In genomic region chr10:22321156-22321711, GRCh38 we compare ENCODE assay signal across 8 cellular contexts. TPM values are rescaled to one million over a fixed set of nuclear protein-coding genes. Genes with fewer than 3 reads are reported as not detected.
DNase-seq lines count a peak whose midpoint lies in the region; ATAC-seq, FAIRE-seq and TF ChIP-seq lines count a peak whose summit lies in the region.

No MANE protein-coding gene starts in this region.

- H3K4me1 Mint-ChIP-seq in naive thymus-derived CD4-positive, alpha-beta T cell: peaks cover 21 to 74% (median 67%) of the 10 kb centered on the region in 7 donors

- no peak for TF ChIP-seq EP300 in transverse colon (IDR thresholded peaks at IDR 0.05; ENCODE audit: low read depth)

- TF ChIP-seq CTCF in PC-3 (conservative IDR thresholded peaks at IDR 0.05; ENCODE audit: low read depth, low read length): no peak
- no peak for TF ChIP-seq CTCF in fibroblast of mammary gland (conservative IDR thresholded peaks at IDR 0.05; ENCODE audit: control insufficient read depth, insufficient read depth, low read depth, low read length)
- no peak for TF ChIP-seq CTCF in transverse colon (IDR thresholded peaks at IDR 0.05)

- CTCF ChIA-PET in PC-3 (lab: Charles Lee): no interaction called here
- CTCF ChIA-PET in naive thymus-derived CD4-positive, alpha-beta T cell (lab: Charles Lee): interaction anchor here (0.6 kb wide), 1 partner anchor 327 kb away, joined by 3 read pairs; no protein-coding TSS in a partner anchor

- H3K36me3 ChIP-seq in PC-3 (ENCODE audit: low read depth, low read length): peaks cover under 1% of the 10 kb centered on the region; the same call in 1 of the 2 replicates
- H3K36me3 ChIP-seq in naive thymus-derived CD4-positive, alpha-beta T cell (ENCODE audit: control insufficient read depth in 2 of 3, insufficient read depth in 3 of 3, low read length in 3 of 3): no peaks in the 10 kb centered on the region
- no peaks in the 10 kb centered on the region for H3K36me3 ChIP-seq in transverse colon

- peaks cover 13% of the 10 kb centered on the region for H4K20me1 ChIP-seq in PC-3 (ENCODE audit: low read length)

- peaks cover 0 to 14% (median 0%) of the 10 kb centered on the region in 11 donors for H3K9me3 Mint-ChIP-seq in naive thymus-derived CD4-positive, alpha-beta T cell

- H3F3A ChIP-seq in PC-3 (ENCODE audit: low read length, unreplicated experiment): no peaks in the 10 kb centered on the region

- ATAC-seq in PC-3 (peak; percentile 4), GM18858 (IDR thresholded peaks at IDR 0.05; ENCODE audit: unreplicated experiment) (no peak)
- ATAC-seq in naive thymus-derived CD4-positive, alpha-beta T cell: peak; percentile 44

- peak overlapping the region; percentile 92 for H3K27ac ChIP-seq in PC-3 (ENCODE audit: low read length)
- H3K27ac ChIP-seq in naive thymus-derived CD4-positive, alpha-beta T cell (ENCODE audit: low read depth, low read length): peak overlapping the region; percentile 77
- peak overlapping the region; percentile 90 to 95 (median 94) for H3K27ac ChIP-seq in transverse colon

- H3K79me2 ChIP-seq in PC-3 (ENCODE audit: low read length): peaks cover 88% of the 10 kb centered on the region

- H3K9me3 ChIP-seq in PC-3 (ENCODE audit: low read length): no peaks in the 10 kb centered on the region
- no peaks in the 10 kb centered on the region for H3K9me3 ChIP-seq in naive thymus-derived CD4-positive, alpha-beta T cell (ENCODE audit: control insufficient read depth in 2 of 3, low read length in 3 of 3)
- no peaks in the 10 kb centered on the region for H3K9me3 ChIP-seq in transverse colon

- peaks cover 6% of the 10 kb centered on the region for H3K4me1 ChIP-seq in PC-3 (ENCODE audit: insufficient read depth, low read length)
- peaks cover 22 to 42% of the 10 kb centered on the region in 2 donors for H3K4me1 ChIP-seq in naive thymus-derived CD4-positive, alpha-beta T cell (ENCODE audit: control insufficient read depth in 2 of 2, insufficient read depth in 2 of 2, low read length in 2 of 2)
- peaks cover 14 to 67% (median 27%) of the 10 kb centered on the region in 4 donors for H3K4me1 ChIP-seq in transverse colon

- H3K36me3 Mint-ChIP-seq in naive thymus-derived CD4-positive, alpha-beta T cell: peaks cover 0 to 30% (median 4%) of the 10 kb centered on the region in 5 donors

- peak; percentile 89 for DNase-seq in Caki2 (ENCODE audit: low read depth)
- peak; percentile 68 for DNase-seq in H54 (ENCODE audit: insufficient read length, low spot score)
- peak; percentile 70 for DNase-seq in PC-3
- peak; percentile 56 for DNase-seq in activated effector memory CD4-positive, alpha-beta T cell treated with Interleukin-2 at 50 U/mL for 16 hours
- DNase-seq in fibroblast of mammary gland (ENCODE audit: low read depth): peak; percentile 69
- DNase-seq in naive thymus-derived CD4-positive, alpha-beta T cell: peak; percentile 54 to 76 (median 72)
- peak; percentile 61 for DNase-seq in transverse colon

- H3K4me3 ChIP-seq in PC-3 (ENCODE audit: low read length) (peak overlapping the region; percentile 78), fibroblast of mammary gland (ENCODE audit: control insufficient read depth, low read depth, low read length) (peak overlapping the region; percentile 63), transverse colon (peak overlapping the region; percentile 84 to 96 (median 88))
- H3K4me3 ChIP-seq in naive thymus-derived CD4-positive, alpha-beta T cell (ENCODE audit: low read length): peak overlapping the region; percentile 57

- 0% methylated on average over 47 of the region's 68 CpGs; no CpG with 5 or more reads in 1 of the 2 donors for WGBS in transverse colon (ENCODE audit: low coverage in 1 of 2), 2 donors

- peaks cover 6 to 46% (median 37%) of the 10 kb centered on the region in 5 donors for H3K27me3 Mint-ChIP-seq in naive thymus-derived CD4-positive, alpha-beta T cell

- H3K9me2 ChIP-seq in PC-3 (replicated peaks; ENCODE audit: low read length): no peaks in the 10 kb centered on the region

- no TSS peak for BruUV-seq in PC-3 (replicated peaks; lab: Mats Ljungman, UMichigan)

- H3K27me3 ChIP-seq in PC-3 (ENCODE audit: low read length) (no peaks in the 10 kb centered on the region), transverse colon (peaks cover 31% of the 10 kb centered on the region)
- H3K27me3 ChIP-seq in naive thymus-derived CD4-positive, alpha-beta T cell (ENCODE audit: control insufficient read depth in 2 of 2, insufficient read depth in 2 of 2, low read length in 2 of 2): peaks cover 0 to 13% of the 10 kb centered on the region in 2 donors

- in situ Hi-C loops in Caki2 (cut with HindIII; ENCODE audit: low pct_unique_long_range_greater_than_20kb, low sequenced_read_pairs): no loop called here
- in situ Hi-C loops in transverse colon (cut with MboI; ENCODE audit: low pct_ligation_motif_present in 1 of 4, low pct_unique_long_range_greater_than_20kb in 1 of 4, low sequenced_read_pairs in 3 of 4): loop anchor here in 2 of 4 donors (10.0 to 25.0 kb wide), 3 partner anchors 309 to 809 kb away; partner anchors contain the start of gene DNAJC1 (in 2 of the 2)

- peak overlapping the region in 8 of 9 donors; percentile 66 to 91 (median 85) for H3K27ac Mint-ChIP-seq in naive thymus-derived CD4-positive, alpha-beta T cell

- no peak for FAIRE-seq in H54 (lab: Jason Lieb, UNC)

- peak overlapping the region; percentile 72 to 90 (median 85) for H3K4me3 Mint-ChIP-seq in naive thymus-derived CD4-positive, alpha-beta T cell

- intact Hi-C loops in PC-3 (cut with micrococcal nuclease): loop anchor here (5.0 kb wide), 1 partner anchor 301 kb away; no protein-coding TSS in a partner anchor
- intact Hi-C loops in naive thymus-derived CD4-positive, alpha-beta T cell (cut with micrococcal nuclease): loop anchor here (1.0 to 10.0 kb wide), 9 partner anchors 12 to 826 kb away; partner anchors contain the start of genes MSRB2 (in 1 of the 2), PIP4K2A (in 1 of the 2) and SKIDA1 (in 1 of the 2)
- intact Hi-C loops in transverse colon (cut with DNase I; ENCODE audit: low total_unique reads): loop anchor here (2.0 to 5.0 kb wide), 2 partner anchors 319 to 796 kb away; partner anchors contain the start of genes DNAJC1 and SKIDA1

- no peak overlapping the region; the same call in 1 of the 2 replicates for H2AFZ ChIP-seq in PC-3 (ENCODE audit: low read length)

- H3K4me2 ChIP-seq in PC-3 (ENCODE audit: low read length): peak overlapping the region; percentile 56

- peak overlapping the region; percentile 97 for H3K9ac ChIP-seq in PC-3 (ENCODE audit: low read length)

- TF ChIP-seq POLR2A in H54 (IDR thresholded peaks at IDR 0.05; ENCODE audit: low read depth, low read length): peak; percentile 63
- peak; percentile 55 for TF ChIP-seq POLR2A in transverse colon (IDR thresholded peaks at IDR 0.05)

- POLR2A ChIA-PET in PC-3 (lab: Charles Lee; ENCODE audit: unreplicated experiment): no interaction called here
- POLR2A ChIA-PET in naive thymus-derived CD4-positive, alpha-beta T cell (lab: Charles Lee): interaction anchor here (1.0 to 3.7 kb wide), 3 partner anchors 11 to 92 kb away, joined by 6 to 28 read pairs (median 10); no protein-coding TSS in a partner anchor

RNA-seq across cellular contexts. Expression of gene BMI1, which starts 0.3 kb away (rescaled TPM):
- 31.9 and 58.8 TPM in 2 replicates for total RNA-seq in Caki2 (2014; rRNA removed; shearing (Covaris generic); ENCODE audit: low replicate concordance)
- total RNA-seq in PC-3 (2014; rRNA removed) (119 and 124 TPM in 2 replicates), transverse colon (10 to 100 TPM; 29.2 to 63.0 (median 42.5) TPM)
- 10 to 100 TPM; 42.4 to 80.5 (median 55.3) TPM for total RNA-seq in naive thymus-derived CD4-positive, alpha-beta T cell
- 10 to 100 TPM; 26.1 to 28.0 TPM for polyA plus RNA-seq in naive thymus-derived CD4-positive, alpha-beta T cell

RNA-seq across cellular contexts. Expression of gene COMMD3, which starts 5.0 kb away (rescaled TPM):
- total RNA-seq in Caki2 (2014; rRNA removed; shearing (Covaris generic); ENCODE audit: low replicate concordance): 70.6 and 91.7 TPM in 2 replicates
- total RNA-seq in PC-3 (2014; rRNA removed) (86.4 and 86.6 TPM in 2 replicates), transverse colon (10 to 100 TPM in 2 of 4 donors, 1 to 10 TPM in 2; 3.0 to 35.1 (median 18.3) TPM)
- total RNA-seq in naive thymus-derived CD4-positive, alpha-beta T cell: 10 to 100 TPM; 33.9 to 83.7 (median 51.2) TPM
- polyA plus RNA-seq in naive thymus-derived CD4-positive, alpha-beta T cell: 10 to 100 TPM; 60.0 to 67.8 TPM

RNA-seq across cellular contexts. Expression of gene SPAG6, which starts 24.1 kb away (rescaled TPM):
- total RNA-seq in Caki2 (2014; rRNA removed; shearing (Covaris generic); ENCODE audit: low replicate concordance): not detected in 2 replicates
- total RNA-seq in PC-3 (2014; rRNA removed) (0.04 and 0.12 TPM in 2 replicates), transverse colon (not detected)
- total RNA-seq in naive thymus-derived CD4-positive, alpha-beta T cell: under 1 TPM in 2 of 5 experiments, not detected in 3; 0.46 to 0.93 TPM
- not detected for polyA plus RNA-seq in naive thymus-derived CD4-positive, alpha-beta T cell
